8 cellular contexts compared by ENCODE assay signal in genomic region chr1:232950197-232950918, GRCh38. TPM values are rescaled to one million over a fixed set of nuclear protein-coding genes. Genes with fewer than 3 reads are reported as not detected.
A peak's percentile ranks its signal among the peaks of the same experiment; 100 is the strongest.
DNase-seq lines count a peak whose midpoint lies in the region; ATAC-seq and TF ChIP-seq lines count a peak whose summit lies in the region.

Gene NTPCR (plus strand): TSS chr1:232950611. CDS start chr1:232950711, 100 bp downstream.

- ATAC-seq in GM21619 (IDR thresholded peaks at IDR 0.05; ENCODE audit: unreplicated experiment) (peak; percentile 91), Panc1 (peak; percentile 91), esophagus mucosa (peak; percentile 90)
- peak; percentile 87 for ATAC-seq in activated T-cell treated with anti-CD3 and anti-CD28 coated beads, Interleukin-2, amount 50 U/mL, for 4 hours

- H3K4me3 ChIP-seq in Jurkat, Clone E6-1 (ENCODE audit: low read length): peak within 1 kb of the TSS; percentile 83
- H3K4me3 ChIP-seq in Panc1 (ENCODE audit: low read depth in 2 of 2, low read length in 2 of 2): peak within 1 kb of the TSS; percentile 81 to 95
- peak within 1 kb of the TSS; percentile 84 to 96 for H3K4me3 ChIP-seq in muscle layer of duodenum (ENCODE audit: low read depth in 1 of 2, low read length in 2 of 2)

- H3K4me1 ChIP-seq in Panc1 (ENCODE audit: control insufficient read depth, insufficient read depth, low read length) (peaks cover 13% of the 10 kb centered on the region), muscle layer of duodenum (ENCODE audit: control insufficient read depth in 1 of 2, insufficient read depth in 2 of 2, low read length in 2 of 2) (peaks cover 7 to 14% of the 10 kb centered on the region in 2 donors)

- H3K4me1 Mint-ChIP-seq in activated T-cell treated with anti-CD3 and anti-CD28 coated beads, Interleukin-2, amount 50 U/mL, for 4 hours (ENCODE audit: low read depth): peaks cover 29% of the 10 kb centered on the region

- H3K9me3 ChIP-seq in Panc1 (ENCODE audit: control insufficient read depth, insufficient read depth, low read depth, low read length) (no peaks in the 10 kb centered on the region), muscle layer of duodenum (ENCODE audit: control insufficient read depth in 1 of 2, low read length in 2 of 2) (no peaks in the 10 kb centered on the region)

- no peaks in the 10 kb centered on the region for H3K27me3 ChIP-seq in Panc1 (ENCODE audit: control insufficient read depth, insufficient read depth, low read length)
- no peaks in the 10 kb centered on the region for H3K27me3 ChIP-seq in muscle layer of duodenum (ENCODE audit: low read depth, low read length)

- CTCF ChIA-PET in Panc1 (lab: Charles Lee): no interaction called here

- H3K9me3 Mint-ChIP-seq in activated T-cell treated with anti-CD3 and anti-CD28 coated beads, Interleukin-2, amount 50 U/mL, for 4 hours: no peaks in the 10 kb centered on the region

- in situ Hi-C loops in Panc1 (cut with HindIII; ENCODE audit: low pct_unique_long_range_greater_than_20kb, low sequenced_read_pairs): no loop called here

- TF ChIP-seq CTCF in Panc1 (IDR thresholded peaks at IDR 0.05): no peak

- POLR2A ChIA-PET in Panc1 (lab: Charles Lee): no interaction called here

- H3K36me3 ChIP-seq in Panc1 (ENCODE audit: control insufficient read depth, insufficient read depth, low read length) (peaks cover 3% of the 10 kb centered on the region; the same call in 1 of the 2 replicates), muscle layer of duodenum (ENCODE audit: control insufficient read depth in 1 of 2, insufficient read depth in 2 of 2, low read length in 2 of 2) (no peaks in the 10 kb centered on the region)

- intact Hi-C loops in Panc1 (cut with micrococcal nuclease; ENCODE audit: unreplicated experiment): no loop called here

- peaks cover 2% of the 10 kb centered on the region for H3K36me3 Mint-ChIP-seq in activated T-cell treated with anti-CD3 and anti-CD28 coated beads, Interleukin-2, amount 50 U/mL, for 4 hours (ENCODE audit: insufficient read depth)

- BruUV-seq in Panc1 (replicated peaks; lab: Mats Ljungman, UMichigan): no TSS peak

- peak within 1 kb of the TSS; percentile 96 for H3K27ac ChIP-seq in Panc1 (ENCODE audit: low read length)
- peak within 1 kb of the TSS; percentile 89 for H3K27ac ChIP-seq in muscle layer of duodenum (ENCODE audit: low read length)

- DNase-seq in DMS153 treated with DMSO at 0.1 percent for 48 hours (lab: John Stamatoyannopoulos, UW; ENCODE audit: unreplicated experiment) (peak; percentile 67), Panc1 (ENCODE audit: low read depth, low spot score) (peak; percentile 82)
- peak; percentile 91 for DNase-seq in Jurkat, Clone E6-1 (ENCODE audit: low read depth, low spot score)
- peak; percentile 96 for DNase-seq in activated T-cell treated with anti-CD3 and anti-CD28 coated beads, Interleukin-2, amount 50 U/mL, for 4 hours
- DNase-seq in stimulated activated CD8-positive, alpha-beta memory T cell treated with anti-CD3 and anti-CD28 coated beads, Interleukin-7, amount 100 ng/mL, for 4 hours (ENCODE audit: low read depth in 2 of 2): peak; percentile 90

- no peaks in the 10 kb centered on the region for H3K27me3 Mint-ChIP-seq in activated T-cell treated with anti-CD3 and anti-CD28 coated beads, Interleukin-2, amount 50 U/mL, for 4 hours (ENCODE audit: low read depth)

- peak within 1 kb of the TSS; percentile 95 for H3K4me3 Mint-ChIP-seq in activated T-cell treated with anti-CD3 and anti-CD28 coated beads, Interleukin-2, amount 50 U/mL, for 4 hours

RNA-seq across cellular contexts. Expression of gene NTPCR, which starts in this region (rescaled TPM):
- 110 TPM for polyA plus RNA-seq in Jurkat, Clone E6-1 (2012; ENCODE audit: insufficient read depth, insufficient read length)
- total RNA-seq in Panc1 (2021; ENCODE audit: unreplicated experiment): 46.8 TPM
- polyA plus RNA-seq in Panc1 (2012; ENCODE audit: insufficient read length): 60.9 TPM
- total RNA-seq in activated T-cell treated with anti-CD3 and anti-CD28 coated beads, Interleukin-2, amount 50 U/mL, for 4 hours: 10 to 100 TPM; 16.9 to 19.8 (median 18.3) TPM
- 44.0 TPM for total RNA-seq in esophagus mucosa

Comparison
In these comparisons a context has a peak if more than half of its experiments do, and no peak if none do; other contexts are left out.
1. Peak in every context shown above with its lines: DNase-seq, ATAC-seq, H3K4me3 ChIP-seq and H3K27ac ChIP-seq.